1 cellular context compared by ENCODE assay signal in genomic region chr13:31903072-31903815, GRCh38.
TF ChIP-seq lines count a peak whose summit lies in the region.

No MANE protein-coding gene starts in this region.

TF ChIP-seq in GM12878, 131 proteins besides CTCF, POLR2A, EP300 and RAD21 (continued from another document):
- peak; percentile 44; the same call in 1 of the 2 replicates for TF ChIP-seq SPI1 (IDR thresholded peaks at IDR 0.05; ENCODE audit: borderline replicate concordance, insufficient read depth, low read depth, low read length)
- TF ChIP-seq ZNF687 (IDR thresholded peaks at IDR 0.05), result 0 out of 2 replicates have a peak, but pooled peaks have one; percentile 24
